17 cellular contexts compared by ENCODE assay signal in the genomic region with DNA sequence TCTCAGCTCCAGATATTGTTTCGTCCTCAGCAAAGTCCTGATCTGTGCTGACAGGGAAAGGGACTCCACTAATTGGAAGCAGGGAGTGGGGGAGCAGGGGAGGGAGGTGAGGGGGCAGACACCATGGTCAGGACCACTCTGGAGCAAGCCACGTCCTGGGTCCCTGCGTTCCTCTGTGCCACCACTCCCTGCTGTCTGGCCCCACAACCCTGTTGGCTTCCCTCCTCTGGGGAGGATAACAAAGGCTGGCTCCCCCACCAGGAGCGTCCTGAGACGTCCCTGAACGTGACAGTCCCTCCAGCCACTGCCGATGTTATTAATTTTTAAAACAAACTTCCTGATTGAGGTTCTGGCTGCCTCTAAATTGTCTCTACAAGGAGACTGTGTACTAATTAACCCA.
DNase-seq lines count a peak whose midpoint lies in the region; FAIRE-seq and TF ChIP-seq lines count a peak whose summit lies in the region.
"Had no signal": no experiment of that assay in that cellular context is flagged by ENCODE, and none has a peak within 500 bp of the region (broad histone marks: within the 10 kb centered on the region; RNA-seq: fewer than 3 reads in every experiment).

No MANE protein-coding gene starts in this region.

- H3K9me3 ChIP-seq in HUES64 (ENCODE audit: insufficient read depth, low read depth, low read length): peaks cover 17% of the 10 kb centered on the region; the same call in 1 of the 2 replicates

- H3K27me3 ChIP-seq in HUES64 (ENCODE audit: insufficient read depth, low read length): peaks cover 6% of the 10 kb centered on the region; the same call in 1 of the 2 replicates

- WGBS in HUES64: 66% methylated on average over 7 of the region's 7 CpGs

- H3K4me3 Mint-ChIP-seq in brain (peak overlapping the region in 3 of 5 experiments; percentile 24 to 66 (median 35)), neural crest cell (no peak overlapping the region), chondrocyte (ENCODE audit: unreplicated experiment) (no peak overlapping the region)
- H3K4me3 Mint-ChIP-seq: activated CD8-positive, alpha-beta T cell treated with anti-CD3 and anti-CD28 coated beads, Interleukin-2, amount 10 ng/mL, durations not matched to agents 7 days and 5 days; activated T-cell treated with anti-CD3 and anti-CD28 coated beads, Interleukin-2, amount 50 U/mL, for 72 hours; CD14-positive monocyte had no signal

- no peaks in the 10 kb centered on the region for H3K36me3 ChIP-seq in HUES64 (ENCODE audit: insufficient read depth, low read length)

- H3K9me3 Mint-ChIP-seq in brain (peaks cover 4 to 46% (median 29%) of the 10 kb centered on the region in 5 experiments), neural crest cell (no peaks in the 10 kb centered on the region), chondrocyte (ENCODE audit: low read depth) (peaks cover 4% of the 10 kb centered on the region)
- H3K9me3 Mint-ChIP-seq: activated T-cell treated with anti-CD3 and anti-CD28 coated beads, Interleukin-2, amount 50 U/mL, for 72 hours had no signal

- peaks cover 65% of the 10 kb centered on the region for H3K4me1 Mint-ChIP-seq in brain
- peaks cover 23% of the 10 kb centered on the region for H3K4me1 Mint-ChIP-seq in neural crest cell
- peaks cover 12% of the 10 kb centered on the region for H3K4me1 Mint-ChIP-seq in chondrocyte (ENCODE audit: low read depth)

- DNase-seq in NCI-H1417 (lab: John Stamatoyannopoulos, UW) (peak in 2 of 3 experiments; percentile 88 to 97), NCI-H1417 treated with DMSO at 0.1 percent for 48 hours (lab: John Stamatoyannopoulos, UW) (no peak), neural crest cell (ENCODE audit: low read depth, low spot score) (no peak), D721Med (ENCODE audit: insufficient read length, low spot score) (no peak), chondrocyte (ENCODE audit: low spot score) (no peak), coronary artery (ENCODE audit: low spot score) (no peak)
- DNase-seq: 8988T; activated CD8-positive, alpha-beta T cell treated with anti-CD3 and anti-CD28 coated beads, Interleukin-2, amount 10 ng/mL, durations not matched to agents 7 days and 5 days; activated T-cell treated with anti-CD3 and anti-CD28 coated beads, Interleukin-2, amount 50 U/mL, for 72 hours; caudate nucleus; EL; MV-4-11; stimulated activated naive CD4-positive, alpha-beta T cell treated with Interleukin-2 at 50 U/mL for 16 hours; T-helper 1 cell had no signal

- no peak for TF ChIP-seq CTCF in brain (conservative IDR thresholded peaks at IDR 0.05)
- TF ChIP-seq CTCF in neural crest cell (conservative IDR thresholded peaks at IDR 0.05): no peak
- TF ChIP-seq CTCF in D721Med (IDR thresholded peaks at IDR 0.05; ENCODE audit: insufficient read depth, missing control alignments): no peak
- TF ChIP-seq CTCF in chondrocyte (IDR thresholded peaks at IDR 0.05): no peak
- TF ChIP-seq CTCF in coronary artery (IDR thresholded peaks at IDR 0.05): no peak

- H3K4me3 ChIP-seq in HUES64 (ENCODE audit: low read length): no peak overlapping the region
- H3K4me3 ChIP-seq in coronary artery: no peak overlapping the region

- H3K4me1 ChIP-seq in HUES64 (ENCODE audit: insufficient read depth, low read length): peaks cover 11% of the 10 kb centered on the region; the same call in 1 of the 2 replicates

- no peak for FAIRE-seq in D721Med (lab: Jason Lieb, UNC)

- H3K27me3 Mint-ChIP-seq in brain (no peaks in the 10 kb centered on the region), neural crest cell (ENCODE audit: low read depth) (no peaks in the 10 kb centered on the region), chondrocyte (ENCODE audit: low read depth) (no peaks in the 10 kb centered on the region)

- no peak overlapping the region for H3K9ac ChIP-seq in HUES64 (ENCODE audit: low read depth, low read length)

- H3K27ac ChIP-seq in HUES64 (ENCODE audit: low read depth, low read length) (peak overlapping the region; percentile 46; the same call in 1 of the 2 replicates), coronary artery (no peak overlapping the region)

- H3K36me3 Mint-ChIP-seq in brain: peaks cover 57% of the 10 kb centered on the region
- H3K36me3 Mint-ChIP-seq in neural crest cell (ENCODE audit: low read depth): peaks cover 9% of the 10 kb centered on the region
- H3K36me3 Mint-ChIP-seq in chondrocyte (ENCODE audit: low read depth): peaks cover 10% of the 10 kb centered on the region
- H3K36me3 Mint-ChIP-seq: CD14-positive monocyte had no signal

- peak overlapping the region; percentile 74 to 93 (median 87) for H3K27ac Mint-ChIP-seq in brain
- peak overlapping the region; percentile 67 for H3K27ac Mint-ChIP-seq in neural crest cell (ENCODE audit: unreplicated experiment)
- H3K27ac Mint-ChIP-seq in chondrocyte (ENCODE audit: unreplicated experiment): no peak overlapping the region
- H3K27ac Mint-ChIP-seq: activated CD8-positive, alpha-beta T cell treated with anti-CD3 and anti-CD28 coated beads, Interleukin-2, amount 10 ng/mL, durations not matched to agents 7 days and 5 days; activated T-cell treated with anti-CD3 and anti-CD28 coated beads, Interleukin-2, amount 50 U/mL, for 72 hours had no signal

Comparison
In these comparisons a context has a peak if more than half of its experiments do, and no peak if none do; other contexts are left out.
1. DNase-seq: peak in NCI-H1417 (2 of 3); none in NCI-H1417 treated with DMSO at 0.1 percent for 48 hours (single experiment), neural crest cell (single experiment), D721Med (single experiment), chondrocyte (single experiment) and coronary artery (single experiment).
2. H3K4me3 Mint-ChIP-seq: peak in brain (3 of 5); none in neural crest cell (single experiment) and chondrocyte (single experiment).